Comparison of ENCODE assay signal across 8 cellular contexts in the genomic region with DNA sequence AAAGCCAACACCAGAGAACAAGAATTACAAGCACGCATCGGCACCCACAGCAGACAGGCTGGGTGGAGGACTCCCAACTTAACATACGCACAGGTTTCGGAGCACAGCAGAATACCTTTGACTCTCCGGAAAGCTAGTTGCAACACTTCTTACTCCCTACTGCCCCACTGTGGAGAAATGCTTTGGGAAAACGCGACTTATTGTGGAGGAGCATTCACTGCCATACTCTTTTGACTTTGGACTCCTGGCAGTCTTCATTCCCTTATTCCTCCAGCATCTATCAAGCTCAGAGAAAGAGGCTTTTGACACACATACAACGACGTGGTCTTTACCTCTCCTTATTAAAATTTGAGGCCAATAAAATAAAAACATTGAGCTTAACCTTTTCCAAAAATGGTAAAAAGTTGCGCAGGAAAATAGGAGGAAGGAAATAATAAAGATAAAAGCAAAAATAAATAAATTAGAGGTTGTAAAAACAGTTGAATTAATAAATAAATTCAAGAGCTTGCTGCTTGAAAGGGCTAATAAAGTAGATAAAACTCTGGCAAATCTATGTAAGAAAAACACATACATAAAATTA. TPM values are rescaled to one million over a fixed set of nuclear protein-coding genes. Genes with fewer than 3 reads are reported as not detected.
DNase-seq lines count a peak whose midpoint lies in the region; ATAC-seq, FAIRE-seq and TF ChIP-seq lines count a peak whose summit lies in the region.

No MANE protein-coding gene starts in this region.

- H3K27ac ChIP-seq in hepatocyte (peak overlapping the region; percentile 38), small intestine (ENCODE audit: low read depth in 1 of 2, low read length in 1 of 2) (no peak overlapping the region)

- H3K79me2 ChIP-seq in hepatocyte = no peaks in the 10 kb centered on the region

- H3K9me3 ChIP-seq in hepatocyte (ENCODE audit: low read depth) (no peaks in the 10 kb centered on the region), small intestine (ENCODE audit: control insufficient read depth, low read depth) (no peaks in the 10 kb centered on the region)

- H4K20me1 ChIP-seq in hepatocyte (ENCODE audit: insufficient read depth, poor library complexity, severe bottlenecking) = no peaks in the 10 kb centered on the region

- peak; percentile 57 for TF ChIP-seq CTCF in hepatocyte (IDR thresholded peaks at IDR 0.05; ENCODE audit: poor library complexity)

- H3K27me3 ChIP-seq in hepatocyte (no peaks in the 10 kb centered on the region), small intestine (ENCODE audit: control insufficient read depth in 2 of 2, insufficient read depth in 2 of 2, low read length in 2 of 2) (peaks cover 0 to 2% of the 10 kb centered on the region in 2 donors)

- FAIRE-seq in small intestine (lab: Jason Lieb, UNC) = no peak

- peak; percentile 0 for DNase-seq in activated T-cell treated with anti-CD3 and anti-CD28 coated beads for 1 hour (ENCODE audit: low read depth)
- no peak for DNase-seq in activated T-cell treated with anti-CD3 and anti-CD28 coated beads, Interleukin-2, amount 50 U/mL, for 1 hour
- DNase-seq in NCI-H2227 (lab: John Stamatoyannopoulos, UW; ENCODE audit: unreplicated experiment) = peak; percentile 62
- DNase-seq in amniotic epithelial cell (ENCODE audit: low read depth) = peak; percentile 12
- peak; percentile 79 for DNase-seq in hepatocyte (ENCODE audit: low spot score)
- DNase-seq in small intestine = peak; percentile 81
- no peak for DNase-seq in OCI-M2 (lab: John Stamatoyannopoulos, UW; ENCODE audit: unreplicated experiment)

- no peaks in the 10 kb centered on the region for H3K9me2 ChIP-seq in hepatocyte (replicated peaks; ENCODE audit: insufficient read depth)

- H3K4me1 ChIP-seq in hepatocyte (ENCODE audit: insufficient read depth) (no peaks in the 10 kb centered on the region), small intestine (ENCODE audit: control insufficient read depth in 2 of 2, insufficient read depth in 1 of 2, low read depth in 1 of 2, low read length in 1 of 2) (no peaks in the 10 kb centered on the region)

- H3K4me3 ChIP-seq in hepatocyte (no peak overlapping the region), small intestine (ENCODE audit: low read depth in 1 of 2, low read length in 2 of 2) (no peak overlapping the region)

- no peaks in the 10 kb centered on the region for H3K36me3 ChIP-seq in hepatocyte (replicated peaks; ENCODE audit: insufficient read depth, low read depth)
- no peaks in the 10 kb centered on the region for H3K36me3 ChIP-seq in small intestine (ENCODE audit: control insufficient read depth in 2 of 2, insufficient read depth in 2 of 2, low read length in 2 of 2)

- H3K4me2 ChIP-seq in hepatocyte = peak overlapping the region; percentile 46

- 32% methylated on average over 10 of the region's 10 CpGs for WGBS in hepatocyte (ENCODE audit: low lambda C conversion rate, missing lambda C conversion rate)
- WGBS in small intestine, 3 donors = 7 to 22% (median 10%) methylated on average over 10 of the region's 10 CpGs

- no peak for ATAC-seq in HG03432 (IDR thresholded peaks at IDR 0.05; ENCODE audit: unreplicated experiment)

- H2AFZ ChIP-seq in hepatocyte = no peak overlapping the region

RNA-seq across cellular contexts. Expression of gene GPC3, which starts 41.4 kb away (rescaled TPM):
- 860 and 874 TPM in 2 replicates for total RNA-seq in hepatocyte
- polyA plus RNA-seq in hepatocyte (618 and 789 TPM in 2 replicates), small intestine (10 to 100 TPM in 1 of 3 donors, not detected in 2; 14.3 TPM)

Comparison
In these comparisons a context has a peak if more than half of its experiments do, and no peak if none do; other contexts are left out.
1. DNase-seq: peak in activated T-cell treated with anti-CD3 and anti-CD28 coated beads for 1 hour (single experiment), NCI-H2227 (single experiment), amniotic epithelial cell (single experiment), hepatocyte (single experiment) and small intestine (single experiment); none in activated T-cell treated with anti-CD3 and anti-CD28 coated beads, Interleukin-2, amount 50 U/mL, for 1 hour (single experiment) and OCI-M2 (single experiment).
2. RNA of gene GPC3, which starts 41.4 kb away (polyA plus RNA-seq): 618 to 789 TPM in hepatocyte; 14.3 TPM in small intestine; every median in the first group is over 10 times any median in the second.